ENCODE assay signal across 13 cellular contexts in the genomic region with DNA sequence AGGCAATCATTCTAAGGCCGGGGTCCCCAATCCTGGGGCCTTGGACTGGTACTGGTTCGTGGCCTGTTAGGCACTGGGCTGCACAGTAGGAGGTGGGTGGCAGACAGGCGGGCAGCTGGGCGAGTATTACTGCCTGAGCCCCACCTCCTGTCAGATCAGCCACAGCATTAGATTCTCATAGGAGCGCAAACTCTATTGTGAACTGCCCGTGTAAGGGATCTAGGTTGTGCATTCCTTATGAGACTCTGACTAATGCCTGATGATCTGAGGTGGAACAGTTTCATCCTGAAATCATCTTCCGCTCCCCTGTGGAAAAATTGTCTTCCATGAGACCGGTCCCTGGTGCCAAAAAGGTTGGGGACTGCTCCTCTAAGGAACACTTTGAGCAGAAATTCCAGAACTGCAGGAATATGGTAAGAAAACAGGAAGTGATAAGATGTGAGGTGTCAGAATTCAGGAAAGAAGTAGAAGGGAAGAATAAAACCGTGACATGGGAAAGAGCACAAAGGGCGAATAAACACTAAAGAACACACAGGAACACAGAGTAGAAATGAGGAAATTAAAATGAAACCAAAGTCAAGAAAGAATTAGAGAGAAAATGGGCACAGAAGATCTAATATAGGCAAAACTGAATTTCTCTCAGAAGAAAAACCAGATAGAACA. TPM values are rescaled to one million over a fixed set of nuclear protein-coding genes. Genes with fewer than 3 reads are reported as not detected.
DNase-seq lines count a peak whose midpoint lies in the region; ATAC-seq and TF ChIP-seq lines count a peak whose summit lies in the region.
"Had no signal": no experiment of that assay in that cellular context is flagged by ENCODE, and none has a peak within 500 bp of the region (broad histone marks: within the 10 kb centered on the region; RNA-seq: fewer than 3 reads in every experiment).

No MANE protein-coding gene starts in this region.

- CTCF ChIA-PET in activated CD8-positive, alpha-beta T cell treated with anti-CD3 and anti-CD28 coated beads for 36 hours (lab: Charles Lee), result no interaction called here
- CTCF ChIA-PET in HEK293T (lab: Yijun Ruan, JAX), result no interaction called here

- no peaks in the 10 kb centered on the region for H3K4me1 ChIP-seq in testis

- intact Hi-C loops in activated CD8-positive, alpha-beta T cell treated with anti-CD3 and anti-CD28 coated beads for 36 hours (cut with micrococcal nuclease), result no loop called here
- intact Hi-C loops in testis (cut with DNase I; ENCODE audit: low total_unique reads), result no loop called here

- peak; percentile 17 for ATAC-seq in activated CD8-positive, alpha-beta T cell treated with anti-CD3 and anti-CD28 coated beads for 36 hours
- ATAC-seq in stimulated activated naive CD8-positive, alpha-beta T cell treated with anti-CD3 and anti-CD28 coated beads, Interleukin-15, Interleukin-2, amounts not matched to agents 100 U/mL and 50 U/mL, for 24 hours, result peak; percentile 66
- no peak for ATAC-seq in HG03442 (IDR thresholded peaks at IDR 0.05; ENCODE audit: unreplicated experiment)

- POLR2A ChIA-PET in activated CD8-positive, alpha-beta T cell treated with anti-CD3 and anti-CD28 coated beads for 36 hours (lab: Charles Lee), result no interaction called here
- POLR2A ChIA-PET in HEK293T (lab: Yijun Ruan, JAX), result no interaction called here

- H3K27me3 Mint-ChIP-seq in activated naive CD4-positive, alpha-beta T cell treated with anti-CD3 and anti-CD28 coated beads, Interleukin-2, amount 50 U/mL, for 24 hours, result no peaks in the 10 kb centered on the region
- H3K27me3 Mint-ChIP-seq in activated CD8-positive, alpha-beta T cell treated with anti-CD3 and anti-CD28 coated beads for 36 hours, result no peaks in the 10 kb centered on the region

- H3K9me3 ChIP-seq in testis, result no peaks in the 10 kb centered on the region

- no peaks in the 10 kb centered on the region for H3K27me3 ChIP-seq in testis

- TF ChIP-seq POLR2A in testis (IDR thresholded peaks at IDR 0.05), result no peak

- 78 to 93% methylated on average over 9 to 10 of the region's 10 CpGs for WGBS in testis, 2 donors

- TF ChIP-seq CTCF in activated CD8-positive, alpha-beta T cell treated with anti-CD3 and anti-CD28 coated beads for 36 hours (IDR thresholded peaks at IDR 0.05), result no peak
- TF ChIP-seq CTCF in fibroblast of the aortic adventitia (IDR thresholded peaks at IDR 0.05; ENCODE audit: insufficient read depth, low read length) (no peak), testis (IDR thresholded peaks at IDR 0.05) (no peak)

- DNase-seq in activated naive CD4-positive, alpha-beta T cell treated with anti-CD3 and anti-CD28 coated beads, Interleukin-2, amount 50 U/mL, for 16 hours, result no peak
- peak; percentile 4 for DNase-seq in activated CD8-positive, alpha-beta T cell treated with anti-CD3 and anti-CD28 coated beads for 36 hours
- DNase-seq in fibroblast of the aortic adventitia (ENCODE audit: low read depth) (peak; percentile 4), testis (no peak), HEK293T (ENCODE audit: extremely low spot score) (no peak)
- DNase-seq in stimulated activated naive CD8-positive, alpha-beta T cell treated with anti-CD3 and anti-CD28 coated beads, Interleukin-15, Interleukin-2, amounts not matched to agents 100 U/mL and 50 U/mL, for 24 hours, result no peak
- DNase-seq: activated CD4-positive, alpha-beta T cell treated with anti-CD3 and anti-CD28 coated beads for 4 hours; central memory CD4-positive, alpha-beta T cell; head of caudate nucleus; NCI-H2227 treated with DMSO at 0.1 percent for 48 hours had no signal

- H3K4me1 Mint-ChIP-seq in activated naive CD4-positive, alpha-beta T cell treated with anti-CD3 and anti-CD28 coated beads, Interleukin-2, amount 50 U/mL, for 24 hours, result peaks cover 32% of the 10 kb centered on the region
- peaks cover 27% of the 10 kb centered on the region for H3K4me1 Mint-ChIP-seq in activated CD8-positive, alpha-beta T cell treated with anti-CD3 and anti-CD28 coated beads for 36 hours (ENCODE audit: low read depth)

- H3K4me3 ChIP-seq in fibroblast of the aortic adventitia (ENCODE audit: low read depth, low read length), result no peak overlapping the region
- H3K4me3 ChIP-seq in testis, result no peak overlapping the region

- H3K36me3 ChIP-seq in testis (ENCODE audit: low read depth, missing control alignments), result no peaks in the 10 kb centered on the region

- no peak overlapping the region for H3K27ac ChIP-seq in testis
- H3K27ac ChIP-seq: RWPE1 had no signal

- H3K36me3 Mint-ChIP-seq in activated naive CD4-positive, alpha-beta T cell treated with anti-CD3 and anti-CD28 coated beads, Interleukin-2, amount 50 U/mL, for 24 hours, result peaks cover 32% of the 10 kb centered on the region
- H3K36me3 Mint-ChIP-seq in activated CD8-positive, alpha-beta T cell treated with anti-CD3 and anti-CD28 coated beads for 36 hours (ENCODE audit: low read depth), result peaks cover 43% of the 10 kb centered on the region

- H3K9me3 Mint-ChIP-seq in activated naive CD4-positive, alpha-beta T cell treated with anti-CD3 and anti-CD28 coated beads, Interleukin-2, amount 50 U/mL, for 24 hours, result no peaks in the 10 kb centered on the region
- H3K9me3 Mint-ChIP-seq in activated CD8-positive, alpha-beta T cell treated with anti-CD3 and anti-CD28 coated beads for 36 hours, result no peaks in the 10 kb centered on the region

- peak overlapping the region; percentile 68 for H3K4me3 Mint-ChIP-seq in activated naive CD4-positive, alpha-beta T cell treated with anti-CD3 and anti-CD28 coated beads, Interleukin-2, amount 50 U/mL, for 24 hours
- H3K4me3 Mint-ChIP-seq in activated CD8-positive, alpha-beta T cell treated with anti-CD3 and anti-CD28 coated beads for 36 hours, result no peak overlapping the region

- peak overlapping the region; percentile 81 for H3K27ac Mint-ChIP-seq in activated naive CD4-positive, alpha-beta T cell treated with anti-CD3 and anti-CD28 coated beads, Interleukin-2, amount 50 U/mL, for 24 hours
- peak overlapping the region; percentile 81 for H3K27ac Mint-ChIP-seq in activated CD8-positive, alpha-beta T cell treated with anti-CD3 and anti-CD28 coated beads for 36 hours

TF ChIP-seq in HEK293T, 16 proteins besides CTCF, POLR2A, EP300 and RAD21:
- TF ChIP-seq ARNT (IDR thresholded peaks at IDR 0.05) (no peak), ELF4 (IDR thresholded peaks at IDR 0.05) (no peak), FOXM1 (IDR thresholded peaks at IDR 0.05; ENCODE audit: borderline replicate concordance) (no peak), FOXA1 (IDR thresholded peaks at IDR 0.05) (no peak), TARDBP (IDR thresholded peaks at IDR 0.05) (no peak), ZNF384 (IDR thresholded peaks at IDR 0.05) (no peak), SP1 (IDR thresholded peaks at IDR 0.05) (no peak), HDGF (IDR thresholded peaks at IDR 0.05; ENCODE audit: borderline replicate concordance) (no peak), L3MBTL2 (conservative IDR thresholded peaks at IDR 0.05) (no peak), NFRKB (IDR thresholded peaks at IDR 0.05) (no peak), CTBP1 (IDR thresholded peaks at IDR 0.05; ENCODE audit: borderline replicate concordance) (no peak), BHLHE40 (IDR thresholded peaks at IDR 0.05; ENCODE audit: borderline replicate concordance) (no peak), SUZ12 (IDR thresholded peaks at IDR 0.05) (no peak), LEF1 (IDR thresholded peaks at IDR 0.05; ENCODE audit: borderline replicate concordance) (no peak), FOXK2 (IDR thresholded peaks at IDR 0.05) (no peak)
- TF ChIP-seq, protein P1, sequence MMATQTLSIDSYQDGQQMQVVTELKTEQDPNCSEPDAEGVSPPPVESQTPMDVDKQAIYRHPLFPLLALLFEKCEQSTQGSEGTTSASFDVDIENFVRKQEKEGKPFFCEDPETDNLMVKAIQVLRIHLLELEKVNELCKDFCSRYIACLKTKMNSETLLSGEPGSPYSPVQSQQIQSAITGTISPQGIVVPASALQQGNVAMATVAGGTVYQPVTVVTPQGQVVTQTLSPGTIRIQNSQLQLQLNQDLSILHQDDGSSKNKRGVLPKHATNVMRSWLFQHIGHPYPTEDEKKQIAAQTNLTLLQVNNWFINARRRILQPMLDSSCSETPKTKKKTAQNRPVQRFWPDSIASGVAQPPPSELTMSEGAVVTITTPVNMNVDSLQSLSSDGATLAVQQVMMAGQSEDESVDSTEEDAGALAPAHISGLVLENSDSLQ (IDR thresholded peaks at IDR 0.05), result no peak
TF ChIP-seq in HEK293T: peak in this region for 0.

RNA-seq across cellular contexts. Expression of gene PDCD6IP, which starts 57.6 kb away (rescaled TPM):
- 100 to 1,000 TPM; 139 to 146 TPM for total RNA-seq in activated CD8-positive, alpha-beta T cell treated with anti-CD3 and anti-CD28 coated beads for 36 hours
- 105 and 258 TPM in 2 replicates for total RNA-seq in fibroblast of the aortic adventitia (ENCODE audit: low replicate concordance)
- 100 to 1,000 TPM; 305 to 378 TPM for total RNA-seq in testis
- 160 TPM for polyA plus RNA-seq in testis (ENCODE audit: insufficient read depth, low read depth, low replicate concordance)

Comparison
In these comparisons a context has a peak if more than half of its experiments do, and no peak if none do; other contexts are left out.
1. DNase-seq: peak in activated CD8-positive, alpha-beta T cell treated with anti-CD3 and anti-CD28 coated beads for 36 hours (single experiment) and fibroblast of the aortic adventitia (single experiment); none in activated naive CD4-positive, alpha-beta T cell treated with anti-CD3 and anti-CD28 coated beads, Interleukin-2, amount 50 U/mL, for 16 hours (single experiment), stimulated activated naive CD8-positive, alpha-beta T cell treated with anti-CD3 and anti-CD28 coated beads, Interleukin-15, Interleukin-2, amounts not matched to agents 100 U/mL and 50 U/mL, for 24 hours (single experiment), testis (single experiment) and HEK293T (single experiment).